8 cellular contexts compared by ENCODE assay signal in the genomic region with DNA sequence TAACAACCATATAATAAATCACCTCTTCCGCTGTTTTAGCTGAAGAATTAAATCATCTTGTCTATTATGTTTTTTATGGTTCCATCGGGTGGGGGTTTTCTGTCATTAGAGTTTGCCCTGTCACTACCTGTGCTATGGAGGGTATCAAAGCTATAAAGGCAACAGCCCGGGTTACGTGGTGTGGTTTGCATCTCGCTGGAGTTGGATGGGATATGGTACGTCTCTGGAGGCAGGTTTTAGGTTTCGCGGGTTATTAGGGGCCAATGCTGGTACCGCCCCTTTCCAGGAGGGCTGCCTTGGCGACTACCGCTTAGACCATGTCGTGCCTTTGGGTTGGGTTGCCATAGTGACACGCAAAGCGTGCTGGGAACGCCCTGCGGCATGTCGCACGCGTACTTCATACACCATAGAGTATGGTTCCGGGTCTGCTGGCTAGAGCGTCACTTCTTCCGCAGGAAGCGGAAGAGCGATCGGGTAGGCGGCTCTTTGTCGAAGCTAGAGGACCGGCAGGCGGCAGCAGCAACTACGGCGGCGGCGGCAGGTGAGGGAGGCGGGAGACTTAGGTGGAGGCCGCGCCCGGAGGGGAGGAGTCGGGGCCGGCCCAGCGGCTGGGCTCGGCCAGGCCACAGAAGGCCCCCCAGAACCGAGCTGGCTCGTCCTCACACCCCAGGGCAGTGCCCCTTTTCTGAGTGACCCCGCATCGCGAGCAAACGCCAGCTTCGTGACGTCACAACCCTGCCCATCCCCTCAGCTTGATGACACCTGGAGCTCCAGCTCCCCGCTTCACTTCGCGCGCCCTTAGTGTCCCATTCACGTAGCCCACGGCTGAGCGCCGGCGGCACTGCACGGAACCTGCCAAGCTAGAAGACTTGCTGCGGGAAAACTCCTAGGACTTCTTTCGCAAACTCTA. TPM values are rescaled to one million over a fixed set of nuclear protein-coding genes. Genes with fewer than 3 reads are reported as not detected.
DNase-seq lines count a peak whose midpoint lies in the region; ATAC-seq and TF ChIP-seq lines count a peak whose summit lies in the region.

A gene with protein sequence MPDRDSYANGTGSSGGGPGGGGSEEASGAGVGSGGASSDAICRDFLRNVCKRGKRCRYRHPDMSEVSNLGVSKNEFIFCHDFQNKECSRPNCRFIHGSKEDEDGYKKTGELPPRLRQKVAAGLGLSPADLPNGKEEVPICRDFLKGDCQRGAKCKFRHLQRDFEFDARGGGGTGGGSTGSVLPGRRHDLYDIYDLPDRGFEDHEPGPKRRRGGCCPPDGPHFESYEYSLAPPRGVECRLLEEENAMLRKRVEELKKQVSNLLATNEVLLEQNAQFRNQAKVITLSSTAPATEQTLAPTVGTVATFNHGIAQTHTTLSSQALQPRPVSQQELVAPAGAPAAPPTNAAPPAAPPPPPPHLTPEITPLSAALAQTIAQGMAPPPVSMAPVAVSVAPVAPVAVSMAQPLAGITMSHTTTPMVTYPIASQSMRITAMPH (plus strand): TSS at position 489 of the 910 bp plus-strand sequence. CDS start 2,297 bp downstream, outside the sequence.

- H3K27ac Mint-ChIP-seq in nephron progenitor cell = peak within 1 kb of the TSS; percentile 100
- H3K27ac Mint-ChIP-seq in stimulated activated naive CD8-positive, alpha-beta T cell treated with anti-CD3 and anti-CD28 coated beads, Interleukin-15, amount 100 ng/mL, for 72 hours = peak within 1 kb of the TSS; percentile 97 to 100

- CTCF ChIA-PET in RWPE1 (lab: Yijun Ruan, JAX) = interaction anchor here (0.6 to 5.3 kb wide), 9 partner anchors 39 to 1042 kb away, joined by 3 to 36 read pairs (median 3); a partner anchor contains a TSS

- DNase-seq in ELR (ENCODE audit: low read depth) (peak; percentile 100), H4 (ENCODE audit: low spot score) (peak; percentile 100), LNCaP clone FGC (ENCODE audit: low read depth) (peak; percentile 100), RWPE1 (ENCODE audit: low spot score) (peak; percentile 96), fibroblast of the conjunctiva (ENCODE audit: low read depth) (peak; percentile 99), nephron progenitor cell (peak; percentile 94)
- DNase-seq in activated effector memory CD4-positive, alpha-beta T cell treated with Interleukin-2 at 50 U/mL for 16 hours = peak; percentile 94
- DNase-seq in stimulated activated naive CD8-positive, alpha-beta T cell treated with anti-CD3 and anti-CD28 coated beads, Interleukin-15, amount 100 ng/mL, for 72 hours = peak; percentile 97 to 99

- H3K27me3 Mint-ChIP-seq in nephron progenitor cell (ENCODE audit: low read depth, poor library complexity) = peaks cover 7% of the 10 kb centered on the region
- H3K27me3 Mint-ChIP-seq in stimulated activated naive CD8-positive, alpha-beta T cell treated with anti-CD3 and anti-CD28 coated beads, Interleukin-15, amount 100 ng/mL, for 72 hours = no peaks in the 10 kb centered on the region

- peak within 1 kb of the TSS; percentile 96 for H3K4me3 ChIP-seq in LNCaP clone FGC (ENCODE audit: low read depth, low read length)

- peaks cover 55% of the 10 kb centered on the region for H3K4me1 Mint-ChIP-seq in nephron progenitor cell
- peaks cover 45% of the 10 kb centered on the region for H3K4me1 Mint-ChIP-seq in stimulated activated naive CD8-positive, alpha-beta T cell treated with anti-CD3 and anti-CD28 coated beads, Interleukin-15, amount 100 ng/mL, for 72 hours

- POLR2A ChIA-PET in RWPE1 (lab: Yijun Ruan, JAX; ENCODE audit: low non-redundant PET) = interaction anchor here (0.5 to 2.1 kb wide), 6 partner anchors 10 to 137 kb away, joined by 3 to 10 read pairs (median 5); a partner anchor contains a TSS

- peak; percentile 93 for ATAC-seq in stimulated activated naive CD8-positive, alpha-beta T cell treated with anti-CD3 and anti-CD28 coated beads, Interleukin-15, amount 100 ng/mL, for 72 hours

- H3K36me3 Mint-ChIP-seq in nephron progenitor cell (ENCODE audit: low read depth) = peaks cover 41% of the 10 kb centered on the region

- H3K4me3 Mint-ChIP-seq in nephron progenitor cell = peak within 1 kb of the TSS; percentile 98
- H3K4me3 Mint-ChIP-seq in stimulated activated naive CD8-positive, alpha-beta T cell treated with anti-CD3 and anti-CD28 coated beads, Interleukin-15, amount 100 ng/mL, for 72 hours = peak within 1 kb of the TSS; percentile 93 to 98

- H3K9me3 Mint-ChIP-seq in nephron progenitor cell = no peaks in the 10 kb centered on the region
- no peaks in the 10 kb centered on the region for H3K9me3 Mint-ChIP-seq in stimulated activated naive CD8-positive, alpha-beta T cell treated with anti-CD3 and anti-CD28 coated beads, Interleukin-15, amount 100 ng/mL, for 72 hours

- peak; percentile 68 for TF ChIP-seq CTCF in LNCaP clone FGC (IDR thresholded peaks at IDR 0.05; ENCODE audit: control insufficient read depth, extremely low read depth, insufficient read depth)
- TF ChIP-seq CTCF in RWPE1 (conservative IDR thresholded peaks at IDR 0.05; ENCODE audit: low read depth) = peak; percentile 50
- peak; percentile 20 for TF ChIP-seq CTCF in nephron progenitor cell (IDR thresholded peaks at IDR 0.05)

- peak within 1 kb of the TSS; percentile 92 for H3K27ac ChIP-seq in RWPE1

RNA-seq across cellular contexts. Expression of the gene that starts here (rescaled TPM):
- total RNA-seq in H4 (2014; rRNA removed; shearing (Covaris generic)) = 1.9 and 2.4 TPM in 2 replicates

Comparison
In these comparisons a context has a peak if more than half of its experiments do, and no peak if none do; other contexts are left out.
1. Peak in every context shown above with its lines: DNase-seq, ATAC-seq, H3K4me3 ChIP-seq and H3K27ac ChIP-seq.